ENCODE assay signal across 1 cellular context in genomic region chr3:124833710-124834332, GRCh38.
TF ChIP-seq lines count a peak whose summit lies in the region.

No MANE protein-coding gene starts in this region.

TF ChIP-seq in A549, 52 proteins besides CTCF, POLR2A, EP300 and RAD21 (continued from another document):
- TF ChIP-seq ELK1 (IDR thresholded peaks at IDR 0.05; ENCODE audit: low read depth, low read length) (no peak), HES2 (IDR thresholded peaks at IDR 0.05) (no peak), KDM1A (IDR thresholded peaks at IDR 0.05; ENCODE audit: low read depth) (0 out of 2 replicates have a peak, but pooled peaks have one; percentile 34), MAFK (IDR thresholded peaks at IDR 0.05; ENCODE audit: partially characterized antibody) (no peak), HOXA7 (CRISPR knock-in tag; IDR thresholded peaks at IDR 0.05) (no peak), ATOH8 (CRISPR knock-in tag; IDR thresholded peaks at IDR 0.05; ENCODE audit: low read depth) (no peak), HOXB13 (CRISPR knock-in tag; IDR thresholded peaks at IDR 0.05; ENCODE audit: low read depth) (0 out of 2 replicates have a peak, but pooled peaks have one; percentile 43), MYC (IDR thresholded peaks at IDR 0.05; ENCODE audit: borderline replicate concordance, low read length) (no peak), FOXS1 (CRISPR knock-in tag; IDR thresholded peaks at IDR 0.05) (0 out of 2 replicates have a peak, but pooled peaks have one; percentile 17), USF2 (IDR thresholded peaks at IDR 0.05) (no peak), CHD4 (IDR thresholded peaks at IDR 0.05; ENCODE audit: borderline replicate concordance) (no peak), CBX2 (IDR thresholded peaks at IDR 0.05; ENCODE audit: borderline replicate concordance, low read depth) (no peak), CBX8 (IDR thresholded peaks at IDR 0.05) (no peak), EHF (CRISPR knock-in tag; IDR thresholded peaks at IDR 0.05) (0 out of 2 replicates have a peak, but pooled peaks have one; percentile 55), BCL3 (IDR thresholded peaks at IDR 0.05) (no peak), REST (IDR thresholded peaks at IDR 0.05) (no peak), TFCP2L1 (CRISPR knock-in tag; IDR thresholded peaks at IDR 0.05) (no peak), FOSB (CRISPR knock-in tag; IDR thresholded peaks at IDR 0.05) (0 out of 2 replicates have a peak, but pooled peaks have one; percentile 29), GATA3 (IDR thresholded peaks at IDR 0.05; ENCODE audit: borderline replicate concordance) (peak; percentile 76), KDM5A (IDR thresholded peaks at IDR 0.05) (no peak)
